Comparison of ENCODE assay signal across 16 cellular contexts in genomic region chr6:118620202-118620601, GRCh38. TPM values are rescaled to one million over a fixed set of nuclear protein-coding genes. Genes with fewer than 3 reads are reported as not detected.
DNase-seq lines count a peak whose midpoint lies in the region; ATAC-seq and TF ChIP-seq lines count a peak whose summit lies in the region.
"Had no signal": no experiment of that assay in that cellular context is flagged by ENCODE, and none has a peak within 500 bp of the region (broad histone marks: within the 10 kb centered on the region; RNA-seq: fewer than 3 reads in every experiment).

No MANE protein-coding gene starts in this region.

- TF ChIP-seq CTCF in lower leg skin (IDR thresholded peaks at IDR 0.05): no peak

- H3K36me3 Mint-ChIP-seq in activated naive CD8-positive, alpha-beta T cell: no peaks in the 10 kb centered on the region
- peaks cover 19% of the 10 kb centered on the region for H3K36me3 Mint-ChIP-seq in activated naive CD8-positive, alpha-beta T cell treated with anti-CD3 and anti-CD28 coated beads for 36 hours
- H3K36me3 Mint-ChIP-seq in effector memory CD8-positive, alpha-beta T cell (ENCODE audit: insufficient read depth): peaks cover 20% of the 10 kb centered on the region
- H3K36me3 Mint-ChIP-seq in naive thymus-derived CD8-positive, alpha-beta T cell: peaks cover 0 to 25% (median 0%) of the 10 kb centered on the region in 3 donors

- no peak overlapping the region for H3K4me3 ChIP-seq in lower leg skin (ENCODE audit: low read depth, poor library complexity, severe bottlenecking)
- H3K4me3 ChIP-seq: BLaER1, GM23338 had no signal

- H3K4me3 Mint-ChIP-seq in activated naive CD8-positive, alpha-beta T cell: no peak overlapping the region
- H3K4me3 Mint-ChIP-seq in activated naive CD8-positive, alpha-beta T cell treated with anti-CD3 and anti-CD28 coated beads for 36 hours: no peak overlapping the region
- H3K4me3 Mint-ChIP-seq in effector memory CD8-positive, alpha-beta T cell: no peak overlapping the region
- H3K4me3 Mint-ChIP-seq in naive thymus-derived CD8-positive, alpha-beta T cell: peak overlapping the region in 1 of 10 donors; percentile 15
- H3K4me3 Mint-ChIP-seq: B cell; CD4-positive, alpha-beta memory T cell; GM23338; H9 had no signal

- H3K27ac Mint-ChIP-seq in activated naive CD8-positive, alpha-beta T cell: peak overlapping the region; percentile 51
- H3K27ac Mint-ChIP-seq in activated naive CD8-positive, alpha-beta T cell treated with anti-CD3 and anti-CD28 coated beads for 36 hours: no peak overlapping the region
- peak overlapping the region; percentile 9 to 32 for H3K27ac Mint-ChIP-seq in effector memory CD8-positive, alpha-beta T cell
- H3K27ac Mint-ChIP-seq in naive thymus-derived CD8-positive, alpha-beta T cell: peak overlapping the region in 8 of 10 donors; percentile 13 to 94 (median 66)
- H3K27ac Mint-ChIP-seq: B cell, GM23338, H9 had no signal

- no peak for ATAC-seq in effector memory CD8-positive, alpha-beta T cell (replicated peaks)
- ATAC-seq in naive thymus-derived CD8-positive, alpha-beta T cell: no peak
- ATAC-seq in GM21447 (IDR thresholded peaks at IDR 0.05; ENCODE audit: unreplicated experiment): no peak
- ATAC-seq: GM23338, HCT116 had no signal

- POLR2A ChIA-PET in naive thymus-derived CD8-positive, alpha-beta T cell (lab: Charles Lee): interaction anchor here (0.6 kb wide), 1 partner anchor 8 kb away, joined by 3 read pairs; no protein-coding TSS in a partner anchor

- peaks cover 71% of the 10 kb centered on the region for H3K4me1 Mint-ChIP-seq in activated naive CD8-positive, alpha-beta T cell (ENCODE audit: low read depth)
- H3K4me1 Mint-ChIP-seq in activated naive CD8-positive, alpha-beta T cell treated with anti-CD3 and anti-CD28 coated beads for 36 hours: peaks cover 53% of the 10 kb centered on the region
- peaks cover 40 to 52% of the 10 kb centered on the region in 2 donors for H3K4me1 Mint-ChIP-seq in effector memory CD8-positive, alpha-beta T cell (ENCODE audit: low read depth in 2 of 2)
- peaks cover 46 to 85% (median 66%) of the 10 kb centered on the region in 4 donors for H3K4me1 Mint-ChIP-seq in naive thymus-derived CD8-positive, alpha-beta T cell
- H3K4me1 Mint-ChIP-seq: GM23338 had no signal

- WGBS in lower leg skin, 2 donors: 94 to 95% methylated on average over 4 of the region's 4 CpGs

- no peaks in the 10 kb centered on the region for H3K27me3 Mint-ChIP-seq in activated naive CD8-positive, alpha-beta T cell
- H3K27me3 Mint-ChIP-seq in activated naive CD8-positive, alpha-beta T cell treated with anti-CD3 and anti-CD28 coated beads for 36 hours: no peaks in the 10 kb centered on the region
- no peaks in the 10 kb centered on the region for H3K27me3 Mint-ChIP-seq in effector memory CD8-positive, alpha-beta T cell
- no peaks in the 10 kb centered on the region for H3K27me3 Mint-ChIP-seq in naive thymus-derived CD8-positive, alpha-beta T cell
- H3K27me3 Mint-ChIP-seq: B cell; CD4-positive, alpha-beta memory T cell had no signal

- TF ChIP-seq POLR2A in lower leg skin (IDR thresholded peaks at IDR 0.05): no peak

- no peak for DNase-seq in activated naive CD8-positive, alpha-beta T cell treated with anti-CD3 and anti-CD28 coated beads for 36 hours
- no peak for DNase-seq in effector memory CD8-positive, alpha-beta T cell
- DNase-seq in naive thymus-derived CD8-positive, alpha-beta T cell: no peak
- DNase-seq in lower leg skin (ENCODE audit: low spot score in 2 of 2) (no peak), NCI-H345 treated with DMSO at 0.1 percent for 48 hours (lab: John Stamatoyannopoulos, UW; ENCODE audit: unreplicated experiment) (no peak)
- DNase-seq: Caco-2; CD4-positive, alpha-beta memory T cell; DMS153; DND-41; H9 had no signal

- intact Hi-C loops in lower leg skin (cut with DNase I; ENCODE audit: low total_unique reads): no loop called here

- no peaks in the 10 kb centered on the region for H3K9me3 Mint-ChIP-seq in activated naive CD8-positive, alpha-beta T cell (ENCODE audit: low read depth)
- no peaks in the 10 kb centered on the region for H3K9me3 Mint-ChIP-seq in activated naive CD8-positive, alpha-beta T cell treated with anti-CD3 and anti-CD28 coated beads for 36 hours
- H3K9me3 Mint-ChIP-seq in effector memory CD8-positive, alpha-beta T cell: no peaks in the 10 kb centered on the region
- no peaks in the 10 kb centered on the region for H3K9me3 Mint-ChIP-seq in naive thymus-derived CD8-positive, alpha-beta T cell
- H3K9me3 Mint-ChIP-seq: CD4-positive, alpha-beta memory T cell; GM23338 had no signal

RNA-seq across cellular contexts. Expression of gene CEP85L, which starts 31.2 kb away (rescaled TPM):
- total RNA-seq in activated naive CD8-positive, alpha-beta T cell treated with anti-CD3 and anti-CD28 coated beads for 36 hours: 10 to 100 TPM; 34.7 to 41.9 TPM
- 10 to 100 TPM; 70.9 to 73.6 TPM for total RNA-seq in naive thymus-derived CD8-positive, alpha-beta T cell
- 10 to 100 TPM; 31.1 to 50.0 (median 47.5) TPM for polyA plus RNA-seq in naive thymus-derived CD8-positive, alpha-beta T cell
- 1 to 10 TPM; 2.3 to 7.0 (median 6.6) TPM for total RNA-seq in lower leg skin

Comparison
In these comparisons a context has a peak if more than half of its experiments do, and no peak if none do; other contexts are left out.
1. RNA of gene CEP85L, which starts 31.2 kb away (total RNA-seq): 70.9 to 73.6 TPM in naive thymus-derived CD8-positive, alpha-beta T cell and 34.7 to 41.9 TPM in activated naive CD8-positive, alpha-beta T cell treated with anti-CD3 and anti-CD28 coated beads for 36 hours; 2.3 to 7.0 TPM in lower leg skin; every median in the first group is over 4 times any median in the second.